36 cellular contexts compared by ENCODE assay signal in the genomic region with DNA sequence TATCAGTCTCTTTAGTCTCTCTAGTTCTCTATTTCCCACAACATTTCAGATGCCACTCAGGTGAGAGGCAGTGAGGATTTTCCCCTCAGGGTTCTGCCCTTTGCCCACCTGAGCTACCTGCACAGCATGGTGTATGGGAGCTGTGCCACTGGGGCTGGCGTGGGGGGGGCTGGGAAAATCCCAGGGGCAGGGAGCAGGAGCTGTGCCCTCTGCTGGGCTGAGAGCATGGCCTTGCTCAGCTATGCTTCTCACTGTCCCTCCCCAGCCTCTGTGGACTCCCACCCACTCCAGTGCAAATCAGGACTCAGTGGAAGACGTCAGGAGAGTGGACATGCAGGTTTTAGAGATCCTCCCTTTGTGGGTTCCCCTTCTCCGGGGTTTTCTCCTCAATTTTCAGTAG.
"Had no signal": no experiment of that assay in that cellular context is flagged by ENCODE, and none has a peak within 500 bp of the region (broad histone marks: within the 10 kb centered on the region; RNA-seq: fewer than 3 reads in every experiment).

No MANE protein-coding gene starts in this region.

- H3K27ac Mint-ChIP-seq: activated B cell treated with CpG ODN at 0.5 μM for 24 hours; activated CD4-positive, alpha-beta memory T cell treated with anti-CD3 and anti-CD28 coated beads, Interleukin-2, amount 10 ng/mL, durations not matched to agents 7 days and 5 days; activated CD4-positive, alpha-beta T cell treated with anti-CD3 and anti-CD28 coated beads, Interleukin-2, amount 10 ng/mL, durations not matched to agents 7 days and 5 days; activated CD8-positive, alpha-beta memory T cell treated with anti-CD3 and anti-CD28 coated beads, Interleukin-2, amount 10 ng/mL, durations not matched to agents 7 days and 5 days; activated CD8-positive, alpha-beta T cell treated with anti-CD3 and anti-CD28 coated beads, Interleukin-2, amount 10 ng/mL, durations not matched to agents 7 days and 5 days; activated naive CD4-positive, alpha-beta T cell treated with anti-CD3 and anti-CD28 coated beads, Interleukin-2, amount 10 ng/mL, durations not matched to agents 7 days and 5 days; activated naive CD4-positive, alpha-beta T cell treated with anti-CD3 and anti-CD28 coated beads, Interleukin-2, amount 50 U/mL, for 24 hours; activated naive CD8-positive, alpha-beta T cell; activated naive CD8-positive, alpha-beta T cell treated with anti-CD3 and anti-CD28 coated beads, Interleukin-2, amount 10 ng/mL, durations not matched to agents 7 days and 5 days; activated naive CD8-positive, alpha-beta T cell treated with anti-CD3 and anti-CD28 coated beads, Interleukin-2, amount 50 U/mL, for 24 hours; activated T-cell treated with anti-CD3 and anti-CD28 coated beads, Interleukin-2, amount 50 U/mL, for 24 hours; activated T-helper 2 cell treated with anti-CD3 and anti-CD28 coated beads, Interferon-gamma antibody, Interleukin-2, Interleukin-4, amounts not matched to agents 10 μg/mL and 5 μg/mL and 100 μg/mL, durations not matched to agents 14 hours and 24 hours and 36 hours; brain; T-helper 1 cell treated with Interleukin-12 subunit alpha and Interleukin-12 subunit beta and Interleukin-4 antibody, amounts not matched to agents 30 μg/mL and 1 μg/mL, for 36 hours; T-helper 2 cell treated with Interferon-gamma antibody and Interleukin-4, amounts not matched to agents 5 μg/mL and 100 μg/mL, for 36 hours had no signal

- H3K4me1 Mint-ChIP-seq: activated B cell treated with CpG ODN at 0.5 μM for 24 hours; activated CD4-positive, alpha-beta memory T cell treated with anti-CD3 and anti-CD28 coated beads, Interleukin-2, amount 10 ng/mL, durations not matched to agents 7 days and 5 days; activated CD4-positive, alpha-beta T cell treated with anti-CD3 and anti-CD28 coated beads, Interleukin-2, amount 10 ng/mL, durations not matched to agents 7 days and 5 days; activated CD8-positive, alpha-beta memory T cell treated with anti-CD3 and anti-CD28 coated beads, Interleukin-2, amount 10 ng/mL, durations not matched to agents 7 days and 5 days; activated naive CD4-positive, alpha-beta T cell treated with anti-CD3 and anti-CD28 coated beads, Interleukin-2, amount 10 ng/mL, durations not matched to agents 7 days and 5 days; activated naive CD4-positive, alpha-beta T cell treated with anti-CD3 and anti-CD28 coated beads, Interleukin-2, amount 50 U/mL, for 24 hours; activated naive CD8-positive, alpha-beta T cell treated with anti-CD3 and anti-CD28 coated beads, Interleukin-2, amount 10 ng/mL, durations not matched to agents 7 days and 5 days; activated naive CD8-positive, alpha-beta T cell treated with anti-CD3 and anti-CD28 coated beads, Interleukin-2, amount 50 U/mL, for 24 hours; central memory CD8-positive, alpha-beta T cell had no signal

- H3K4me3 ChIP-seq: ascending aorta, cardiac muscle cell had no signal

- H3K27ac ChIP-seq: ascending aorta, cardiac muscle cell, VCaP had no signal

- H3K36me3 Mint-ChIP-seq: activated CD8-positive, alpha-beta memory T cell treated with anti-CD3 and anti-CD28 coated beads, Interleukin-2, amount 10 ng/mL, durations not matched to agents 7 days and 5 days; activated naive CD4-positive, alpha-beta T cell treated with anti-CD3 and anti-CD28 coated beads, Interleukin-2, amount 10 ng/mL, durations not matched to agents 7 days and 5 days; activated naive CD8-positive, alpha-beta T cell treated with anti-CD3 and anti-CD28 coated beads, Interleukin-2, amount 10 ng/mL, durations not matched to agents 7 days and 5 days had no signal

- H3K36me3 ChIP-seq: ascending aorta, cardiac muscle cell had no signal

- H3K9me3 Mint-ChIP-seq: activated CD4-positive, alpha-beta memory T cell treated with anti-CD3 and anti-CD28 coated beads, Interleukin-2, amount 10 ng/mL, durations not matched to agents 7 days and 5 days; activated CD4-positive, alpha-beta T cell treated with anti-CD3 and anti-CD28 coated beads, Interleukin-2, amount 10 ng/mL, durations not matched to agents 7 days and 5 days; activated naive CD8-positive, alpha-beta T cell treated with anti-CD3 and anti-CD28 coated beads, Interleukin-2, amount 10 ng/mL, durations not matched to agents 7 days and 5 days; activated T-helper 2 cell treated with anti-CD3 and anti-CD28 coated beads, Interferon-gamma antibody, Interleukin-2, Interleukin-4, amounts not matched to agents 10 μg/mL and 5 μg/mL and 100 μg/mL, durations not matched to agents 14 hours and 24 hours and 36 hours; T-helper 1 cell treated with Interleukin-12 subunit alpha and Interleukin-12 subunit beta and Interleukin-4 antibody, amounts not matched to agents 30 μg/mL and 1 μg/mL, for 36 hours had no signal

- H3K27me3 ChIP-seq: ascending aorta, cardiac muscle cell had no signal

- H3K9me3 ChIP-seq: ascending aorta had no signal

- FAIRE-seq: TTC549 had no signal

- H3K4me3 Mint-ChIP-seq: activated B cell treated with CpG ODN at 0.5 μM for 24 hours; activated CD4-positive, alpha-beta memory T cell treated with anti-CD3 and anti-CD28 coated beads, Interleukin-2, amount 10 ng/mL, durations not matched to agents 7 days and 5 days; activated CD4-positive, alpha-beta T cell treated with anti-CD3 and anti-CD28 coated beads, Interleukin-2, amount 10 ng/mL, durations not matched to agents 7 days and 5 days; activated CD8-positive, alpha-beta memory T cell treated with anti-CD3 and anti-CD28 coated beads, Interleukin-2, amount 10 ng/mL, durations not matched to agents 7 days and 5 days; activated CD8-positive, alpha-beta T cell treated with anti-CD3 and anti-CD28 coated beads, Interleukin-2, amount 10 ng/mL, durations not matched to agents 7 days and 5 days; activated naive CD4-positive, alpha-beta T cell treated with anti-CD3 and anti-CD28 coated beads, Interleukin-2, amount 10 ng/mL, durations not matched to agents 7 days and 5 days; activated naive CD4-positive, alpha-beta T cell treated with anti-CD3 and anti-CD28 coated beads, Interleukin-2, amount 50 U/mL, for 24 hours; activated naive CD8-positive, alpha-beta T cell; activated naive CD8-positive, alpha-beta T cell treated with anti-CD3 and anti-CD28 coated beads, Interleukin-2, amount 10 ng/mL, durations not matched to agents 7 days and 5 days; activated naive CD8-positive, alpha-beta T cell treated with anti-CD3 and anti-CD28 coated beads, Interleukin-2, amount 50 U/mL, for 24 hours; activated T-cell treated with anti-CD3 and anti-CD28 coated beads, Interleukin-2, amount 50 U/mL, for 24 hours; brain; central memory CD8-positive, alpha-beta T cell; T-helper 1 cell treated with Interleukin-12 subunit alpha and Interleukin-12 subunit beta and Interleukin-4 antibody, amounts not matched to agents 30 μg/mL and 1 μg/mL, for 36 hours; T-helper 2 cell treated with Interferon-gamma antibody and Interleukin-4, amounts not matched to agents 5 μg/mL and 100 μg/mL, for 36 hours had no signal

- ATAC-seq: activated CD8-positive, alpha-beta memory T cell treated with anti-CD3 and anti-CD28 coated beads, Interleukin-2, amount 10 ng/mL, durations not matched to agents 7 days and 5 days; activated CD8-positive, alpha-beta T cell treated with anti-CD3 and anti-CD28 coated beads, Interleukin-2, amount 10 ng/mL, durations not matched to agents 7 days and 5 days; activated naive CD8-positive, alpha-beta T cell treated with anti-CD3 and anti-CD28 coated beads, Interleukin-2, amount 50 U/mL, for 24 hours had no signal

- H3K27me3 Mint-ChIP-seq: activated B cell treated with CpG ODN at 0.5 μM for 24 hours; activated CD4-positive, alpha-beta memory T cell treated with anti-CD3 and anti-CD28 coated beads, Interleukin-2, amount 10 ng/mL, durations not matched to agents 7 days and 5 days; activated CD4-positive, alpha-beta T cell treated with anti-CD3 and anti-CD28 coated beads, Interleukin-2, amount 10 ng/mL, durations not matched to agents 7 days and 5 days; activated CD8-positive, alpha-beta memory T cell treated with anti-CD3 and anti-CD28 coated beads, Interleukin-2, amount 10 ng/mL, durations not matched to agents 7 days and 5 days; activated naive CD4-positive, alpha-beta T cell treated with anti-CD3 and anti-CD28 coated beads, Interleukin-2, amount 10 ng/mL, durations not matched to agents 7 days and 5 days; activated naive CD4-positive, alpha-beta T cell treated with anti-CD3 and anti-CD28 coated beads, Interleukin-2, amount 50 U/mL, for 24 hours; activated naive CD8-positive, alpha-beta T cell treated with anti-CD3 and anti-CD28 coated beads, Interleukin-2, amount 10 ng/mL, durations not matched to agents 7 days and 5 days; activated naive CD8-positive, alpha-beta T cell treated with anti-CD3 and anti-CD28 coated beads, Interleukin-2, amount 50 U/mL, for 24 hours; activated T-cell treated with anti-CD3 and anti-CD28 coated beads, Interleukin-2, amount 50 U/mL, for 24 hours; brain; central memory CD8-positive, alpha-beta T cell had no signal

- DNase-seq: activated B cell treated with CpG ODN at 0.5 μM for 24 hours; activated CD4-positive, alpha-beta memory T cell treated with anti-CD3 and anti-CD28 coated beads, Interleukin-2, amount 10 ng/mL, durations not matched to agents 7 days and 5 days; activated CD4-positive, alpha-beta T cell treated with anti-CD3 and anti-CD28 coated beads for 48 hours; activated CD4-positive, alpha-beta T cell treated with anti-CD3 and anti-CD28 coated beads, Interleukin-2, amount 10 ng/mL, durations not matched to agents 7 days and 5 days; activated CD4-positive, alpha-beta T cell treated with anti-CD3 and anti-CD28 coated beads, Interleukin-2, amount 50 U/mL, for 48 hours; activated CD4-positive, CD25-positive, alpha-beta regulatory T cell treated with anti-CD3 and anti-CD28 coated beads, Interleukin-2, amount 50 U/mL, for 72 hours; activated CD8-positive, alpha-beta memory T cell treated with anti-CD3 and anti-CD28 coated beads for 24 hours; activated CD8-positive, alpha-beta memory T cell treated with anti-CD3 and anti-CD28 coated beads, Interleukin-2, amount 10 ng/mL, durations not matched to agents 7 days and 5 days; activated CD8-positive, alpha-beta memory T cell treated with anti-CD3 and anti-CD28 coated beads, Interleukin-2, amount 50 U/mL, for 48 hours; activated CD8-positive, alpha-beta T cell treated with anti-CD3 and anti-CD28 coated beads, Interleukin-2, amount 10 ng/mL, durations not matched to agents 7 days and 5 days; activated effector memory CD4-positive, alpha-beta T cell treated with Interleukin-2 at 50 U/mL for 16 hours; activated gamma-delta T cell; activated naive CD4-positive, alpha-beta T cell treated with anti-CD3 and anti-CD28 coated beads, Interleukin-2, amount 10 ng/mL, durations not matched to agents 7 days and 5 days; activated naive CD4-positive, alpha-beta T cell treated with Interleukin-2 at 50 U/mL for 16 hours; activated naive CD8-positive, alpha-beta T cell treated with anti-CD3 and anti-CD28 coated beads, Interleukin-2, amount 10 ng/mL, durations not matched to agents 7 days and 5 days; activated naive CD8-positive, alpha-beta T cell treated with anti-CD3 and anti-CD28 coated beads, Interleukin-2, amount 50 U/mL, for 24 hours; activated T-cell treated with anti-CD3 and anti-CD28 coated beads, Interleukin-2, amount 50 U/mL, for 24 hours; activated T-cell treated with anti-CD3 and anti-CD28 coated beads, Interleukin-2, amount 50 U/mL, for 48 hours; amygdala; anterior cingulate cortex; caudate nucleus; cerebellar nuclear complex; T-helper 1 cell; T-helper 2 cell; T-helper 9 cell had no signal
